ENCODE assay signal across 2 cellular contexts in the genomic region with DNA sequence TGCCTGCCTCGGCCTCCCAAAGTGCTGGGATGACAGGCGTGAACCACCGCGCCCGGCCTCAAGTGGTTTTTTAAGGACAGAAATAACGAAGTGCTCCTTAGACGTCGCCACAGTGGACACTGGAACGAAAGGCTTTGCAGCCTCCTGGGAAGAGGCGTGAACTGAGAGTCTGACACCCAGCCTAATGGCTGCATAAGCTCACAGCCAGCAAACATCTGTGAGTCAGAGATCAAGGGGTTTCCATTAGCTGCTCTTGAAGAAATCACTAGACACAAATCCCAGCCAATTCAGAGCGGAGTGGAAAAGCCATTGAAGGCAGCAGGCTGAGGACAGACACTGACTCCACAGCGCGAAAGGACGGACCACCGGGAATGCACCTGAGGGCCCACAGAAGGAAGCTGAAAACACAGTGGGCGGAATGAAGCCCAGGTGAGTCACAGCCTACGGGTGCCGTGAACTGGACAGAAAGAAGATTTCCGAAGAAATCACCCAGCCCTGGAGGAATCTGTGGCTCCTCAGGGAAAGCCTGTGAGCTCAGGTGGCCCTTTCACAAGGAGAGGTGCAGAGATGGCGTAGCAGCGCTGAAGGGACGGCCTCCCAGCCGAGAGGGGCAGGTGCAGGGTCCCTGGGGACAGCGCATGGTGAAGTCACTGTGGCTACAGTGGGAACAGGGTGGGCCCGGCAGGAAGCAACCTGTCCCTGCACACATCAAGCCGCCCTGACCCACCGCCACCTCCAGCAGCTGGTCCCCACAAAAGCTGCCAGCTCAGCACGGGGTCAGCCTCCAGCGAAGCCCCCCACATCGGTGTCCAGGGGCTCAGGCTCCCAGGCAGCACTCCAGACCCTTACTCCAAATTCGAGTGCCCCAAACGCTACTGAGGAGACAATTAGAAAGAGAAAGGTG.
TF ChIP-seq lines count a peak whose summit lies in the region.

No MANE protein-coding gene starts in this region.

TF ChIP-seq in H1, 55 proteins besides CTCF, POLR2A, EP300 and RAD21:
- TF ChIP-seq SRF (IDR thresholded peaks at IDR 0.05; ENCODE audit: low read depth, low read length), result no peak

TF ChIP-seq in SK-N-SH treated with all-trans-retinoic acid at 6 μM for 48 hours, 23 proteins besides CTCF, POLR2A, EP300 and RAD21:
- TF ChIP-seq TOX (CRISPR knock-in tag; IDR thresholded peaks at IDR 0.05; ENCODE audit: borderline replicate concordance) (no peak), ZNF70 (CRISPR knock-in tag; IDR thresholded peaks at IDR 0.05) (no peak), CSDC2 (CRISPR knock-in tag; IDR thresholded peaks at IDR 0.05) (no peak), GLIS3 (CRISPR knock-in tag; IDR thresholded peaks at IDR 0.05) (no peak), BACH2 (CRISPR knock-in tag; IDR thresholded peaks at IDR 0.05; ENCODE audit: borderline replicate concordance) (no peak), TCF4 (CRISPR knock-in tag; IDR thresholded peaks at IDR 0.05; ENCODE audit: borderline replicate concordance) (no peak), PPARA (CRISPR knock-in tag; IDR thresholded peaks at IDR 0.05; ENCODE audit: borderline replicate concordance) (no peak), ZNF8 (CRISPR knock-in tag; IDR thresholded peaks at IDR 0.05) (no peak), ARNTL (CRISPR knock-in tag; IDR thresholded peaks at IDR 0.05; ENCODE audit: borderline replicate concordance, low read depth) (no peak), ZNF565 (CRISPR knock-in tag; conservative IDR thresholded peaks at IDR 0.05; ENCODE audit: low read depth) (no peak), ZC3H10 (CRISPR knock-in tag; IDR thresholded peaks at IDR 0.05) (no peak)
- TF ChIP-seq, protein P1, sequence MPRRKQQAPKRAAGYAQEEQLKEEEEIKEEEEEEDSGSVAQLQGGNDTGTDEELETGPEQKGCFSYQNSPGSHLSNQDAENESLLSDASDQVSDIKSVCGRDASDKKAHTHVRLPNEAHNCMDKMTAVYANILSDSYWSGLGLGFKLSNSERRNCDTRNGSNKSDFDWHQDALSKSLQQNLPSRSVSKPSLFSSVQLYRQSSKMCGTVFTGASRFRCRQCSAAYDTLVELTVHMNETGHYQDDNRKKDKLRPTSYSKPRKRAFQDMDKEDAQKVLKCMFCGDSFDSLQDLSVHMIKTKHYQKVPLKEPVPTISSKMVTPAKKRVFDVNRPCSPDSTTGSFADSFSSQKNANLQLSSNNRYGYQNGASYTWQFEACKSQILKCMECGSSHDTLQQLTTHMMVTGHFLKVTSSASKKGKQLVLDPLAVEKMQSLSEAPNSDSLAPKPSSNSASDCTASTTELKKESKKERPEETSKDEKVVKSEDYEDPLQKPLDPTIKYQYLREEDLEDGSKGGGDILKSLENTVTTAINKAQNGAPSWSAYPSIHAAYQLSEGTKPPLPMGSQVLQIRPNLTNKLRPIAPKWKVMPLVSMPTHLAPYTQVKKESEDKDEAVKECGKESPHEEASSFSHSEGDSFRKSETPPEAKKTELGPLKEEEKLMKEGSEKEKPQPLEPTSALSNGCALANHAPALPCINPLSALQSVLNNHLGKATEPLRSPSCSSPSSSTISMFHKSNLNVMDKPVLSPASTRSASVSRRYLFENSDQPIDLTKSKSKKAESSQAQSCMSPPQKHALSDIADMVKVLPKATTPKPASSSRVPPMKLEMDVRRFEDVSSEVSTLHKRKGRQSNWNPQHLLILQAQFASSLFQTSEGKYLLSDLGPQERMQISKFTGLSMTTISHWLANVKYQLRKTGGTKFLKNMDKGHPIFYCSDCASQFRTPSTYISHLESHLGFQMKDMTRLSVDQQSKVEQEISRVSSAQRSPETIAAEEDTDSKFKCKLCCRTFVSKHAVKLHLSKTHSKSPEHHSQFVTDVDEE (CRISPR knock-in tag; IDR thresholded peaks at IDR 0.05), result no peak
- TF ChIP-seq, protein P2, sequence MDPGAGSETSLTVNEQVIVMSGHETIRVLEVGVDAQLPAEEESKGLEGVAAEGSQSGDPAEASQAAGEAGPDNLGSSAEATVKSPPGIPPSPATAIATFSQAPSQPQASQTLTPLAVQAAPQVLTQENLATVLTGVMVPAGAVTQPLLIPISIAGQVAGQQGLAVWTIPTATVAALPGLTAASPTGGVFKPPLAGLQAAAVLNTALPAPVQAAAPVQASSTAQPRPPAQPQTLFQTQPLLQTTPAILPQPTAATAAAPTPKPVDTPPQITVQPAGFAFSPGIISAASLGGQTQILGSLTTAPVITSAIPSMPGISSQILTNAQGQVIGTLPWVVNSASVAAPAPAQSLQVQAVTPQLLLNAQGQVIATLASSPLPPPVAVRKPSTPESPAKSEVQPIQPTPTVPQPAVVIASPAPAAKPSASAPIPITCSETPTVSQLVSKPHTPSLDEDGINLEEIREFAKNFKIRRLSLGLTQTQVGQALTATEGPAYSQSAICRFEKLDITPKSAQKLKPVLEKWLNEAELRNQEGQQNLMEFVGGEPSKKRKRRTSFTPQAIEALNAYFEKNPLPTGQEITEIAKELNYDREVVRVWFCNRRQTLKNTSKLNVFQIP (CRISPR knock-in tag; IDR thresholded peaks at IDR 0.05; ENCODE audit: borderline replicate concordance, low read depth), result no peak
- TF ChIP-seq, protein P3, sequence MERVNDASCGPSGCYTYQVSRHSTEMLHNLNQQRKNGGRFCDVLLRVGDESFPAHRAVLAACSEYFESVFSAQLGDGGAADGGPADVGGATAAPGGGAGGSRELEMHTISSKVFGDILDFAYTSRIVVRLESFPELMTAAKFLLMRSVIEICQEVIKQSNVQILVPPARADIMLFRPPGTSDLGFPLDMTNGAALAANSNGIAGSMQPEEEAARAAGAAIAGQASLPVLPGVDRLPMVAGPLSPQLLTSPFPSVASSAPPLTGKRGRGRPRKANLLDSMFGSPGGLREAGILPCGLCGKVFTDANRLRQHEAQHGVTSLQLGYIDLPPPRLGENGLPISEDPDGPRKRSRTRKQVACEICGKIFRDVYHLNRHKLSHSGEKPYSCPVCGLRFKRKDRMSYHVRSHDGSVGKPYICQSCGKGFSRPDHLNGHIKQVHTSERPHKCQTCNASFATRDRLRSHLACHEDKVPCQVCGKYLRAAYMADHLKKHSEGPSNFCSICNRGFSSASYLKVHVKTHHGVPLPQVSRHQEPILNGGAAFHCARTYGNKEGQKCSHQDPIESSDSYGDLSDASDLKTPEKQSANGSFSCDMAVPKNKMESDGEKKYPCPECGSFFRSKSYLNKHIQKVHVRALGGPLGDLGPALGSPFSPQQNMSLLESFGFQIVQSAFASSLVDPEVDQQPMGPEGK (CRISPR knock-in tag; IDR thresholded peaks at IDR 0.05; ENCODE audit: borderline replicate concordance), result no peak
- TF ChIP-seq, protein P4, sequence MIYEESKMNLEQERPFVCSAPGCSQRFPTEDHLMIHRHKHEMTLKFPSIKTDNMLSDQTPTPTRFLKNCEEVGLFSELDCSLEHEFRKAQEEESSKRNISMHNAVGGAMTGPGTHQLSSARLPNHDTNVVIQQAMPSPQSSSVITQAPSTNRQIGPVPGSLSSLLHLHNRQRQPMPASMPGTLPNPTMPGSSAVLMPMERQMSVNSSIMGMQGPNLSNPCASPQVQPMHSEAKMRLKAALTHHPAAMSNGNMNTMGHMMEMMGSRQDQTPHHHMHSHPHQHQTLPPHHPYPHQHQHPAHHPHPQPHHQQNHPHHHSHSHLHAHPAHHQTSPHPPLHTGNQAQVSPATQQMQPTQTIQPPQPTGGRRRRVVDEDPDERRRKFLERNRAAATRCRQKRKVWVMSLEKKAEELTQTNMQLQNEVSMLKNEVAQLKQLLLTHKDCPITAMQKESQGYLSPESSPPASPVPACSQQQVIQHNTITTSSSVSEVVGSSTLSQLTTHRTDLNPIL (CRISPR knock-in tag; IDR thresholded peaks at IDR 0.05; ENCODE audit: low read depth), result no peak
